17 cellular contexts compared by ENCODE assay signal in the genomic region with DNA sequence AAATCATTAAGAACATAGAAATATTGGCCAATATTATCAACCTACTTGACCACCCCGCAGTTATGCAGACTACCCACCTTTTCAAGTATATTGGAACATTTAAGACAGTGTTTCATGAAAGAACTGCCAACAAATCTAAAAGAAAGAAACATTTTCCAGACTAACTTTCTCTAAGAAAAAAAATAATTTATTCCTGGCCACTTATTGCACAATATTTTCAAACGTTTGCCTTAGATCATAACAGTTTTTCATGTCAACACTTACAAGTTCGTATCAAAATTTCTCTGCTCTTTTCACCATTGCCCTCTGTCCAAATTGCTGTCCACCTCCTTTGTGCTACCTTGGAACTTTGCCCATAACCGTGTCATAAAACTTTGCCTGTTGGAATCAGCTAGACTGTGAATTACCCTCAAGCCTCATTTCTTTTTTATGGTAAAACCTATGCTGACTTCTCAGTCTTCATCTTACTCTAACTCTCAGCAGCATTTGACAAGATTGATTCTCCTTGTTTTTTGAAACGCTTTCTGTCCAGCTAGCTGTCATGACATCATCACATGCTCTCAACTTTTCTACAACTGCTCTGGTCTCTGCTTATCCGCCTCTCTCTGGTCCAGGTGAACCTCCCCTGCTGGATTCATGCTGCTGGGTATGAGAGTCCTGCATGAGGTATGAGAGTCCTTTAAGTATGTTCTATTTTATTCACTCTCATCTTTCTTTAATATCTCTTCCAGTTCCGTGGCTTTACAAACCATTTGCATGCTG.
DNase-seq lines count a peak whose midpoint lies in the region; ATAC-seq and TF ChIP-seq lines count a peak whose summit lies in the region.
"Had no signal": no experiment of that assay in that cellular context is flagged by ENCODE, and none has a peak within 500 bp of the region (broad histone marks: within the 10 kb centered on the region; RNA-seq: fewer than 3 reads in every experiment).

No MANE protein-coding gene starts in this region.

- H3K9me3 Mint-ChIP-seq in MCF 10A (ENCODE audit: unreplicated experiment): no peaks in the 10 kb centered on the region
- peaks cover 0 to 3% (median 0%) of the 10 kb centered on the region in 3 donors for H3K9me3 Mint-ChIP-seq in T-cell
- H3K9me3 Mint-ChIP-seq: CD8-positive, alpha-beta T cell had no signal

- no peak overlapping the region for H3K4me2 ChIP-seq in mammary epithelial cell (ENCODE audit: insufficient read depth, low read depth, low read length)
- H3K4me2 ChIP-seq: BLaER1 had no signal

- H4K20me1 ChIP-seq in mammary epithelial cell (ENCODE audit: insufficient read depth, low read length): no peaks in the 10 kb centered on the region
- H4K20me1 ChIP-seq: BLaER1 had no signal

- dilution Hi-C loops in mammary epithelial cell (cut with HindIII; ENCODE audit: low sequenced_read_pairs): no loop called here

- TF ChIP-seq POLR2A in prostate gland (IDR thresholded peaks at IDR 0.05): no peak

- POLR2A ChIA-PET in MCF 10A (lab: Yijun Ruan, JAX) (interaction anchor here (1.5 kb wide), 1 partner anchor 522 kb away, joined by 5 read pairs; no protein-coding TSS in a partner anchor), T-cell (lab: Charles Lee) (no interaction called here)

- 33% methylated on average over 7 of the region's 7 CpGs for WGBS in mammary epithelial cell (ENCODE audit: low coverage, missing lambda C conversion rate)
- WGBS in prostate gland: 46% methylated on average over 7 of the region's 7 CpGs

- peak; percentile 91 for ATAC-seq in left colon
- ATAC-seq in T-cell (replicated peaks in 1 of 4): no peak
- ATAC-seq: CD8-positive, alpha-beta T cell had no signal

- H3K4me3 ChIP-seq in mammary epithelial cell (replicated peaks in 1 of 3; ENCODE audit: insufficient read depth in 1 of 3, low read depth in 2 of 3, low read length in 3 of 3): no peak overlapping the region
- no peak overlapping the region for H3K4me3 ChIP-seq in prostate gland
- H3K4me3 ChIP-seq: BLaER1 had no signal

- H3K36me3 ChIP-seq in mammary epithelial cell (ENCODE audit: insufficient read depth, low read length): no peaks in the 10 kb centered on the region
- H3K36me3 ChIP-seq in prostate gland: no peaks in the 10 kb centered on the region
- H3K36me3 ChIP-seq: BLaER1 had no signal

- in situ Hi-C loops in mammary epithelial cell (cut with MboI; ENCODE audit: low sequenced_read_pairs in 2 of 2): no loop called here

- H3K4me3 Mint-ChIP-seq in MCF 10A (ENCODE audit: unreplicated experiment) (no peak overlapping the region), T-cell (no peak overlapping the region)
- H3K4me3 Mint-ChIP-seq: CD8-positive, alpha-beta T cell had no signal

- H3K27ac ChIP-seq in mammary epithelial cell (ENCODE audit: insufficient read depth, low read depth, low read length) (no peak overlapping the region), prostate gland (no peak overlapping the region)
- H3K27ac ChIP-seq: BLaER1, RWPE1 had no signal

- CTCF ChIA-PET in MCF 10A (lab: Yijun Ruan, JAX): interaction anchor here (0.5 to 0.6 kb wide), 2 partner anchors 411 to 760 kb away, joined by 3 to 5 read pairs; no protein-coding TSS in a partner anchor
- CTCF ChIA-PET in mammary epithelial cell (lab: Charles Lee; ENCODE audit: low non-redundant PET): no interaction called here
- CTCF ChIA-PET in T-cell (lab: Charles Lee): no interaction called here

- H3K4me1 Mint-ChIP-seq in MCF 10A (ENCODE audit: insufficient read depth, unreplicated experiment): peaks cover 5% of the 10 kb centered on the region
- H3K4me1 Mint-ChIP-seq in T-cell: no peaks in the 10 kb centered on the region

- no TSS peak for BruUV-seq in MCF 10A (replicated peaks; lab: Mats Ljungman, UMichigan)
- no TSS peak for BruUV-seq in mammary epithelial cell (replicated peaks; lab: Mats Ljungman, UMichigan)

- no peak overlapping the region for H3K9ac ChIP-seq in mammary epithelial cell (ENCODE audit: insufficient read depth, low read length)
- H3K9ac ChIP-seq: BLaER1 had no signal

- H3K27ac Mint-ChIP-seq in MCF 10A (ENCODE audit: low read depth, unreplicated experiment) (no peak overlapping the region), T-cell (no peak overlapping the region)
- H3K27ac Mint-ChIP-seq: CD8-positive, alpha-beta T cell had no signal

- no peaks in the 10 kb centered on the region for H3K9me3 ChIP-seq in mammary epithelial cell (replicated peaks; ENCODE audit: insufficient read depth, low read length)
- H3K9me3 ChIP-seq in prostate gland: no peaks in the 10 kb centered on the region
- H3K9me3 ChIP-seq: BLaER1 had no signal

- no peaks in the 10 kb centered on the region for H3K4me1 ChIP-seq in mammary epithelial cell (ENCODE audit: insufficient read depth, low read length)
- no peaks in the 10 kb centered on the region for H3K4me1 ChIP-seq in prostate gland (replicated peaks)
- H3K4me1 ChIP-seq: BLaER1 had no signal

- no peaks in the 10 kb centered on the region for H3K79me2 ChIP-seq in mammary epithelial cell (ENCODE audit: insufficient read depth, low read length)

- intact Hi-C loops in MCF 10A (cut with micrococcal nuclease): no loop called here
- intact Hi-C loops in mammary epithelial cell (cut with micrococcal nuclease): no loop called here
- intact Hi-C loops in left colon (cut with DNase I, micrococcal nuclease): no loop called here
- intact Hi-C loops in prostate gland (cut with DNase I): no loop called here

- H3K27me3 Mint-ChIP-seq in MCF 10A (ENCODE audit: insufficient read depth, unreplicated experiment): no peaks in the 10 kb centered on the region
- peaks cover 9% of the 10 kb centered on the region in 2 donors for H3K27me3 Mint-ChIP-seq in T-cell

- TF ChIP-seq CTCF in MCF 10A (IDR thresholded peaks at IDR 0.05; ENCODE audit: unreplicated experiment): no peak
- TF ChIP-seq CTCF in mammary epithelial cell (conservative IDR thresholded peaks at IDR 0.05 in 1 of 2, IDR thresholded peaks at IDR 0.05 in 1 of 2; ENCODE audit: extremely low read depth in 1 of 2, insufficient read depth in 1 of 2, low read depth in 1 of 2, low read length in 2 of 2): no peak
- no peak for TF ChIP-seq CTCF in prostate gland (IDR thresholded peaks at IDR 0.05)

- H2AFZ ChIP-seq in mammary epithelial cell (ENCODE audit: low read depth, low read length): no peak overlapping the region

- no peaks in the 10 kb centered on the region for H3K36me3 Mint-ChIP-seq in MCF 10A (ENCODE audit: insufficient read depth, unreplicated experiment)
- H3K36me3 Mint-ChIP-seq in T-cell: no peaks in the 10 kb centered on the region
- H3K36me3 Mint-ChIP-seq: CD8-positive, alpha-beta T cell had no signal

- DNase-seq in MCF 10A (ENCODE audit: unreplicated experiment): peak; percentile 52
- no peak for DNase-seq in mammary epithelial cell
- DNase-seq in RPMI8226: peak; percentile 29
- DNase-seq in left colon: peak; percentile 14 to 50
- DNase-seq in NCI-H1694 treated with DMSO at 0.1 percent for 48 hours (lab: John Stamatoyannopoulos, UW): no peak
- no peak for DNase-seq in T-cell
- DNase-seq in mucosa of gallbladder (ENCODE audit: low spot score): no peak
- no peak for DNase-seq in prostate gland (ENCODE audit: low spot score)
- DNase-seq: 8988T; CD8-positive, alpha-beta T cell; DMS79; Karpas-422; NCI-H187 treated with DMSO at 0.1 percent for 48 hours; NCI-H526 treated with DMSO at 0.1 percent for 48 hours; NK-92 treated with Interleukin-12 subunit alpha and Interleukin-12 subunit beta, amount 100 ng/mL, for 24 hours had no signal

- H3K27me3 ChIP-seq in mammary epithelial cell (ENCODE audit: insufficient read depth, low read length) (no peaks in the 10 kb centered on the region), prostate gland (replicated peaks; ENCODE audit: insufficient read depth) (no peaks in the 10 kb centered on the region)
- H3K27me3 ChIP-seq: BLaER1 had no signal

Comparison
In these comparisons a context has a peak if more than half of its experiments do, and no peak if none do; other contexts are left out.
1. DNase-seq: peak in MCF 10A (single experiment), RPMI8226 (single experiment) and left colon (2 of 2); none in mammary epithelial cell (single experiment), NCI-H1694 treated with DMSO at 0.1 percent for 48 hours (single experiment), T-cell (0 of 34), mucosa of gallbladder (single experiment) and prostate gland (single experiment).